ENCODE assay signal across 2 cellular contexts in the genomic region with DNA sequence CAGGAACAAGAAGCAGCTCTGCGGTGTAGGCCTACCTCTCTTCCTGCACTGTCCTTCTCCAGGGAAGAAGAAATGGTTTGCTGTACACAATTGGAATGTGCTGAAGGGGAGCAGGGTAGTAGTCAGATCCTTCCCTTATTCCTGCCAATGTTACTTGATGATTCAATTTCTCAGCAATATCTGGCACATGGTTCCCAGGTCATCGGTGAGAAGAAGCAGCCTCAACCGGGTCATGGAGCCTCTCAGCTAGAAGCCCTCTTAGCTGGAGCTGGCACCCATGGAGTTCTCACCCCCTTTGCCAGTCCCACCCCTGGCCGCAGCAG.
TF ChIP-seq lines count a peak whose summit lies in the region.

No MANE protein-coding gene starts in this region.

TF ChIP-seq in SK-N-SH, 30 proteins besides CTCF, POLR2A, EP300 and RAD21:
- 0 out of 2 replicates have a peak, but pooled peaks have one; percentile 27 for TF ChIP-seq MAX (IDR thresholded peaks at IDR 0.05; ENCODE audit: low read depth)
- TF ChIP-seq TEAD4 (IDR thresholded peaks at IDR 0.05; ENCODE audit: borderline replicate concordance, insufficient read depth) = no peak
TF ChIP-seq in SK-N-SH: peak in this region for 1.

TF ChIP-seq in SK-N-SH treated with all-trans-retinoic acid at 6 μM for 48 hours, 23 proteins besides CTCF, POLR2A, EP300 and RAD21:
- no peak for TF ChIP-seq CSDC2 (CRISPR knock-in tag; IDR thresholded peaks at IDR 0.05)
- no peak for TF ChIP-seq ISL1 (CRISPR knock-in tag; IDR thresholded peaks at IDR 0.05)
- no peak for TF ChIP-seq ZFP30 (CRISPR knock-in tag; IDR thresholded peaks at IDR 0.05)
- no peak for TF ChIP-seq CSRNP3 (CRISPR knock-in tag; IDR thresholded peaks at IDR 0.05)
- no peak for TF ChIP-seq ZNF8 (CRISPR knock-in tag; IDR thresholded peaks at IDR 0.05)
- TF ChIP-seq, protein P1, sequence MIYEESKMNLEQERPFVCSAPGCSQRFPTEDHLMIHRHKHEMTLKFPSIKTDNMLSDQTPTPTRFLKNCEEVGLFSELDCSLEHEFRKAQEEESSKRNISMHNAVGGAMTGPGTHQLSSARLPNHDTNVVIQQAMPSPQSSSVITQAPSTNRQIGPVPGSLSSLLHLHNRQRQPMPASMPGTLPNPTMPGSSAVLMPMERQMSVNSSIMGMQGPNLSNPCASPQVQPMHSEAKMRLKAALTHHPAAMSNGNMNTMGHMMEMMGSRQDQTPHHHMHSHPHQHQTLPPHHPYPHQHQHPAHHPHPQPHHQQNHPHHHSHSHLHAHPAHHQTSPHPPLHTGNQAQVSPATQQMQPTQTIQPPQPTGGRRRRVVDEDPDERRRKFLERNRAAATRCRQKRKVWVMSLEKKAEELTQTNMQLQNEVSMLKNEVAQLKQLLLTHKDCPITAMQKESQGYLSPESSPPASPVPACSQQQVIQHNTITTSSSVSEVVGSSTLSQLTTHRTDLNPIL (CRISPR knock-in tag; IDR thresholded peaks at IDR 0.05; ENCODE audit: low read depth) = no peak
- TF ChIP-seq ARNTL (CRISPR knock-in tag; IDR thresholded peaks at IDR 0.05; ENCODE audit: borderline replicate concordance, low read depth) = no peak
- TF ChIP-seq ZC3H10 (CRISPR knock-in tag; IDR thresholded peaks at IDR 0.05) = no peak
- TF ChIP-seq OSR1 (CRISPR knock-in tag; IDR thresholded peaks at IDR 0.05) = no peak
- TF ChIP-seq, protein P2, sequence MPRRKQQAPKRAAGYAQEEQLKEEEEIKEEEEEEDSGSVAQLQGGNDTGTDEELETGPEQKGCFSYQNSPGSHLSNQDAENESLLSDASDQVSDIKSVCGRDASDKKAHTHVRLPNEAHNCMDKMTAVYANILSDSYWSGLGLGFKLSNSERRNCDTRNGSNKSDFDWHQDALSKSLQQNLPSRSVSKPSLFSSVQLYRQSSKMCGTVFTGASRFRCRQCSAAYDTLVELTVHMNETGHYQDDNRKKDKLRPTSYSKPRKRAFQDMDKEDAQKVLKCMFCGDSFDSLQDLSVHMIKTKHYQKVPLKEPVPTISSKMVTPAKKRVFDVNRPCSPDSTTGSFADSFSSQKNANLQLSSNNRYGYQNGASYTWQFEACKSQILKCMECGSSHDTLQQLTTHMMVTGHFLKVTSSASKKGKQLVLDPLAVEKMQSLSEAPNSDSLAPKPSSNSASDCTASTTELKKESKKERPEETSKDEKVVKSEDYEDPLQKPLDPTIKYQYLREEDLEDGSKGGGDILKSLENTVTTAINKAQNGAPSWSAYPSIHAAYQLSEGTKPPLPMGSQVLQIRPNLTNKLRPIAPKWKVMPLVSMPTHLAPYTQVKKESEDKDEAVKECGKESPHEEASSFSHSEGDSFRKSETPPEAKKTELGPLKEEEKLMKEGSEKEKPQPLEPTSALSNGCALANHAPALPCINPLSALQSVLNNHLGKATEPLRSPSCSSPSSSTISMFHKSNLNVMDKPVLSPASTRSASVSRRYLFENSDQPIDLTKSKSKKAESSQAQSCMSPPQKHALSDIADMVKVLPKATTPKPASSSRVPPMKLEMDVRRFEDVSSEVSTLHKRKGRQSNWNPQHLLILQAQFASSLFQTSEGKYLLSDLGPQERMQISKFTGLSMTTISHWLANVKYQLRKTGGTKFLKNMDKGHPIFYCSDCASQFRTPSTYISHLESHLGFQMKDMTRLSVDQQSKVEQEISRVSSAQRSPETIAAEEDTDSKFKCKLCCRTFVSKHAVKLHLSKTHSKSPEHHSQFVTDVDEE (CRISPR knock-in tag; IDR thresholded peaks at IDR 0.05) = no peak
